1 cellular context compared by ENCODE assay signal in the genomic region with DNA sequence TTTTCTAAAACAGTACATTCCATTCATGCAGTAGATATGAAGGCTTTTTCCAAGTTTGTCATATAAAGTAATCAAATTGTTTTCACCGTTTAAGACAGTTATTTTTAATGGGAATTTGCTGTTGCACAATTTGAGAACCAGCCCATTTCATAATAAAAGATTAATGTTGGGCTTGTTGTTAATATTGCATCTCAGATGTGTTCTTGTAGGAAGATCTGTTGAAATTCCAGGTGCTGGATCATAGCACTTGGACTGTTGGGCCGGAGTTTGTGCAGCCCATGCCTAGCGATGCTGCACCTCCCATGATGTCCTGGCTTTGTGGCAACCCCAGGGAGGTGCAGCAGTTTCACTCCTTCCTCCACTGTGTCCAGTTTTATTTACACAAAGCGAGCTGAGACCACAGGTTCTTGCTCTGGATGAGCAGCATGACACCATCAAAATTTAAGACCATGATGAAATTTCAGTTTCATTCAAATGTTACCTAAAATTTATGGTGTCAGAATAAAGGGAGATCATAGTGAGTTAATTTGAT.
TF ChIP-seq lines count a peak whose summit lies in the region.

No MANE protein-coding gene starts in this region.

TF ChIP-seq in H1, 55 proteins besides CTCF, POLR2A, EP300 and RAD21:
- TF ChIP-seq, protein P1, sequence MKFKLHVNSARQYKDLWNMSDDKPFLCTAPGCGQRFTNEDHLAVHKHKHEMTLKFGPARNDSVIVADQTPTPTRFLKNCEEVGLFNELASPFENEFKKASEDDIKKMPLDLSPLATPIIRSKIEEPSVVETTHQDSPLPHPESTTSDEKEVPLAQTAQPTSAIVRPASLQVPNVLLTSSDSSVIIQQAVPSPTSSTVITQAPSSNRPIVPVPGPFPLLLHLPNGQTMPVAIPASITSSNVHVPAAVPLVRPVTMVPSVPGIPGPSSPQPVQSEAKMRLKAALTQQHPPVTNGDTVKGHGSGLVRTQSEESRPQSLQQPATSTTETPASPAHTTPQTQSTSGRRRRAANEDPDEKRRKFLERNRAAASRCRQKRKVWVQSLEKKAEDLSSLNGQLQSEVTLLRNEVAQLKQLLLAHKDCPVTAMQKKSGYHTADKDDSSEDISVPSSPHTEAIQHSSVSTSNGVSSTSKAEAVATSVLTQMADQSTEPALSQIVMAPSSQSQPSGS (IDR thresholded peaks at IDR 0.05; ENCODE audit: low read length) = no peak
- TF ChIP-seq NANOG (IDR thresholded peaks at IDR 0.05; ENCODE audit: insufficient read depth, low read depth, low read length, poor library complexity, severe bottlenecking) = no peak
- TF ChIP-seq, protein P2, sequence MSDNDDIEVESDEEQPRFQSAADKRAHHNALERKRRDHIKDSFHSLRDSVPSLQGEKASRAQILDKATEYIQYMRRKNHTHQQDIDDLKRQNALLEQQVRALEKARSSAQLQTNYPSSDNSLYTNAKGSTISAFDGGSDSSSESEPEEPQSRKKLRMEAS (IDR thresholded peaks at IDR 0.05) = no peak
- no peak for TF ChIP-seq SUZ12 (IDR thresholded peaks at IDR 0.05; ENCODE audit: low read length)
- no peak for TF ChIP-seq HDAC2 (IDR thresholded peaks at IDR 0.05; ENCODE audit: borderline replicate concordance in 1 of 2, low read depth in 2 of 2, low read length in 2 of 2)
- no peak for TF ChIP-seq CBX8 (IDR thresholded peaks at IDR 0.05; ENCODE audit: borderline replicate concordance, low read depth, low read length)
- TF ChIP-seq KDM1A (IDR thresholded peaks at IDR 0.05; ENCODE audit: borderline replicate concordance, low read length) = no peak
- TF ChIP-seq, protein P3, sequence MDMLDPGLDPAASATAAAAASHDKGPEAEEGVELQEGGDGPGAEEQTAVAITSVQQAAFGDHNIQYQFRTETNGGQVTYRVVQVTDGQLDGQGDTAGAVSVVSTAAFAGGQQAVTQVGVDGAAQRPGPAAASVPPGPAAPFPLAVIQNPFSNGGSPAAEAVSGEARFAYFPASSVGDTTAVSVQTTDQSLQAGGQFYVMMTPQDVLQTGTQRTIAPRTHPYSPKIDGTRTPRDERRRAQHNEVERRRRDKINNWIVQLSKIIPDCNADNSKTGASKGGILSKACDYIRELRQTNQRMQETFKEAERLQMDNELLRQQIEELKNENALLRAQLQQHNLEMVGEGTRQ (IDR thresholded peaks at IDR 0.05; ENCODE audit: low read length) = no peak
- TF ChIP-seq CHD1 (IDR thresholded peaks at IDR 0.05; ENCODE audit: low read depth, low read length) = no peak
- TF ChIP-seq, protein P4, sequence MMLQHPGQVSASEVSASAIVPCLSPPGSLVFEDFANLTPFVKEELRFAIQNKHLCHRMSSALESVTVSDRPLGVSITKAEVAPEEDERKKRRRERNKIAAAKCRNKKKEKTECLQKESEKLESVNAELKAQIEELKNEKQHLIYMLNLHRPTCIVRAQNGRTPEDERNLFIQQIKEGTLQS (IDR thresholded peaks at IDR 0.05; ENCODE audit: insufficient read depth, low read depth, low read length) = no peak
- no peak for TF ChIP-seq RXRA (IDR thresholded peaks at IDR 0.05; ENCODE audit: insufficient read depth, low read depth, low read length)
- no peak for TF ChIP-seq POLR2AphosphoS5 (IDR thresholded peaks at IDR 0.05; ENCODE audit: low read depth, low read length)
